ENCODE assay signal across 24 cellular contexts in the genomic region with DNA sequence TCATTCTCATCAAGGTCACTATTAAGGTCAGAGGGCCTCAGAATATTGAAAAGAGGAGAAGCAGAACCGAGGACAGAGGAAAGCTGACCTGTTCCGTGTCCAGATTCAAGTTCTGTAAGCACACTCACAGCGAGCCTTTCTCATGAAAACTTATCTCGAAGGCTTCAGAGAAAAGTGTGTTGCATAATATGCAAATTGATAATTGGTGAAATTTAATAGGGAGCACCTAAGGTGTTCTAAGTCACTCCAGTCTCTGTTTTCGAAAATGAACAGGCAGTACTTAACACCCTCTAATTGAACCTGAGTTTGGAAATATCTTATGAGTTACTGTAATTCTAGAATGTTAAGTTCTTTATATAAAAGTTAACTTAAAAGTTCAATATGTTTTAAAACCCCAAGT.
"Had no signal": no experiment of that assay in that cellular context is flagged by ENCODE, and none has a peak within 500 bp of the region (broad histone marks: within the 10 kb centered on the region; RNA-seq: fewer than 3 reads in every experiment).

No MANE protein-coding gene starts in this region.

- H3K4me2 ChIP-seq: hepatocyte had no signal

- H3K9me3 ChIP-seq: heart right ventricle, left ventricle myocardium inferior, pancreas, psoas muscle, right atrium auricular region, right lobe of liver, stomach, thoracic aorta, tibial artery, vagina had no signal

- H3K4me3 ChIP-seq: heart right ventricle, hepatocyte, left ventricle myocardium inferior, pancreas, psoas muscle, right atrium auricular region, right lobe of liver, stomach, thoracic aorta, tibial artery, vagina had no signal

- H3K27me3 ChIP-seq: pancreas, right atrium auricular region had no signal

- FAIRE-seq: keratinocyte had no signal

- H3K79me2 ChIP-seq: hepatocyte had no signal

- H3K36me3 ChIP-seq: heart right ventricle, left ventricle myocardium inferior, pancreas, right atrium auricular region, right lobe of liver, stomach, thoracic aorta, tibial artery, vagina had no signal

- H3K27ac ChIP-seq: heart right ventricle, hepatocyte, left ventricle myocardium inferior, pancreas, psoas muscle, right atrium auricular region, right lobe of liver, stomach, thoracic aorta, tibial artery, vagina had no signal

- ATAC-seq: heart right ventricle; left colon; naive thymus-derived CD8-positive, alpha-beta T cell; pancreas; psoas muscle; right lobe of liver; stimulated activated naive B cell treated with anti-CD40 and anti-IgM and Interleukin-4, amounts not matched to agents 10 μg/mL and 1 μg/mL and 100 μg/mL, for 72 hours; stimulated activated naive CD8-positive, alpha-beta T cell treated with anti-CD3 and anti-CD28 coated beads, Interleukin-15, Interleukin-2, amounts not matched to agents 100 U/mL and 50 U/mL, for 24 hours had no signal

- DNase-seq: heart right ventricle; left colon; left ventricle myocardium inferior; mammary epithelial cell; mesenchymal stem cell; naive thymus-derived CD8-positive, alpha-beta T cell; nucleus accumbens; pancreas; psoas muscle; right lobe of liver; stimulated activated CD4-positive, alpha-beta T cell treated with anti-CD3 and anti-CD28 coated beads, Interleukin-12 subunit alpha, Interleukin-12 subunit beta, amount 100 ng/mL, for 4 hours; stimulated activated CD4-positive, alpha-beta T cell treated with anti-CD3 and anti-CD28 coated beads, Interleukin-15, amount 100 ng/mL, for 24 hours; stimulated activated CD4-positive, alpha-beta T cell treated with anti-CD3 and anti-CD28 coated beads, Interleukin-2, amount 100 ng/mL, for 24 hours; stimulated activated CD4-positive, alpha-beta T cell treated with anti-CD3 and anti-CD28 coated beads, Interleukin-4, amount 100 ng/mL, for 1 hour; stimulated activated naive B cell treated with anti-CD40 and anti-IgM and Interleukin-4, amounts not matched to agents 10 μg/mL and 1 μg/mL and 100 μg/mL, for 72 hours; stimulated activated naive CD8-positive, alpha-beta T cell treated with anti-CD3 and anti-CD28 coated beads, Interleukin-15, Interleukin-2, amounts not matched to agents 100 U/mL and 50 U/mL, for 24 hours; stomach; tibial artery; trophoblast cell had no signal

- H2AFZ ChIP-seq: hepatocyte had no signal

- H3K4me1 ChIP-seq: psoas muscle had no signal
